1 cellular context compared by ENCODE assay signal in genomic region chr12:132710422-132711168, GRCh38.
TF ChIP-seq lines count a peak whose summit lies in the region.

Gene PGAM5, plus strand, starts transcription at chr12:132710842. Its CDS starts 35 bp downstream, at chr12:132710877.

TF ChIP-seq in HepG2, 621 proteins besides CTCF, POLR2A, EP300 and RAD21 (continued from another document and continues in another):
- TF ChIP-seq, protein P1, sequence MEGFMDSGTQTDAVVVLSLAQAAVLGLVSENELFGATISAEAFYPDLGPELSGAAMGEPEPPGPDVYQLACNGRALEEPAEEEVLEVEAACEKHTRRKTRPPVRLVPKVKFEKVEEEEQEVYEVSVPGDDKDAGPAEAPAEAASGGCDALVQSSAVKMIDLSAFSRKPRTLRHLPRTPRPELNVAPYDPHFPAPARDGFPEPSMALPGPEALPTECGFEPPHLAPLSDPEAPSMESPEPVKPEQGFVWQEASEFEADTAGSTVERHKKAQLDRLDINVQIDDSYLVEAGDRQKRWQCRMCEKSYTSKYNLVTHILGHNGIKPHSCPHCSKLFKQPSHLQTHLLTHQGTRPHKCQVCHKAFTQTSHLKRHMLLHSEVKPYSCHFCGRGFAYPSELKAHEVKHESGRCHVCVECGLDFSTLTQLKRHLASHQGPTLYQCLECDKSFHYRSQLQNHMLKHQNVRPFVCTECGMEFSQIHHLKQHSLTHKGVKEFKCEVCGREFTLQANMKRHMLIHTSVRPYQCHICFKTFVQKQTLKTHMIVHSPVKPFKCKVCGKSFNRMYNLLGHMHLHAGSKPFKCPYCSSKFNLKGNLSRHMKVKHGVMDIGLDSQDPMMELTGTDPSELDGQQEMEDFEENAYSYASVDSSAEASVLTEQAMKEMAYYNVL (CRISPR knock-in tag; IDR thresholded peaks at IDR 0.05; ENCODE audit: borderline replicate concordance), result peak; percentile 48; the same call in 1 of the 2 replicates
- TF ChIP-seq, protein P2, sequence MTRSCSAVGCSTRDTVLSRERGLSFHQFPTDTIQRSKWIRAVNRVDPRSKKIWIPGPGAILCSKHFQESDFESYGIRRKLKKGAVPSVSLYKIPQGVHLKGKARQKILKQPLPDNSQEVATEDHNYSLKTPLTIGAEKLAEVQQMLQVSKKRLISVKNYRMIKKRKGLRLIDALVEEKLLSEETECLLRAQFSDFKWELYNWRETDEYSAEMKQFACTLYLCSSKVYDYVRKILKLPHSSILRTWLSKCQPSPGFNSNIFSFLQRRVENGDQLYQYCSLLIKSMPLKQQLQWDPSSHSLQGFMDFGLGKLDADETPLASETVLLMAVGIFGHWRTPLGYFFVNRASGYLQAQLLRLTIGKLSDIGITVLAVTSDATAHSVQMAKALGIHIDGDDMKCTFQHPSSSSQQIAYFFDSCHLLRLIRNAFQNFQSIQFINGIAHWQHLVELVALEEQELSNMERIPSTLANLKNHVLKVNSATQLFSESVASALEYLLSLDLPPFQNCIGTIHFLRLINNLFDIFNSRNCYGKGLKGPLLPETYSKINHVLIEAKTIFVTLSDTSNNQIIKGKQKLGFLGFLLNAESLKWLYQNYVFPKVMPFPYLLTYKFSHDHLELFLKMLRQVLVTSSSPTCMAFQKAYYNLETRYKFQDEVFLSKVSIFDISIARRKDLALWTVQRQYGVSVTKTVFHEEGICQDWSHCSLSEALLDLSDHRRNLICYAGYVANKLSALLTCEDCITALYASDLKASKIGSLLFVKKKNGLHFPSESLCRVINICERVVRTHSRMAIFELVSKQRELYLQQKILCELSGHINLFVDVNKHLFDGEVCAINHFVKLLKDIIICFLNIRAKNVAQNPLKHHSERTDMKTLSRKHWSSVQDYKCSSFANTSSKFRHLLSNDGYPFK (CRISPR knock-in tag; IDR thresholded peaks at IDR 0.05; ENCODE audit: borderline replicate concordance), result no peak
- TF ChIP-seq ZNF274 (CRISPR knock-in tag; IDR thresholded peaks at IDR 0.05), result peak; percentile 74
- peak; percentile 77 for TF ChIP-seq POLR2AphosphoS5 (IDR thresholded peaks at IDR 0.05; ENCODE audit: low read depth, low read length)
- TF ChIP-seq HCFC1 (IDR thresholded peaks at IDR 0.05; ENCODE audit: low read depth, low read length), result 0 out of 2 replicates have a peak, but pooled peaks have one; percentile 32
- peak; percentile 86 for TF ChIP-seq ZNF574 (CRISPR knock-in tag; IDR thresholded peaks at IDR 0.05)
- peak; percentile 70; the same call in 1 of the 2 replicates for TF ChIP-seq RFXAP (CRISPR knock-in tag; IDR thresholded peaks at IDR 0.05; ENCODE audit: borderline replicate concordance)
- TF ChIP-seq ZMAT3 (CRISPR knock-in tag; conservative IDR thresholded peaks at IDR 0.05), result no peak; the same call in 1 of the 2 replicates
- TF ChIP-seq ZNF687 (CRISPR knock-in tag; IDR thresholded peaks at IDR 0.05), result peak; percentile 98
- peak; percentile 90 for TF ChIP-seq ARID4A (CRISPR knock-in tag; IDR thresholded peaks at IDR 0.05; ENCODE audit: borderline replicate concordance)
- TF ChIP-seq PHF20 (CRISPR knock-in tag; IDR thresholded peaks at IDR 0.05), result peak; percentile 82
- TF ChIP-seq MZF1 (CRISPR knock-in tag; IDR thresholded peaks at IDR 0.05; ENCODE audit: borderline replicate concordance), result no peak
- TF ChIP-seq HNRNPH1 (optimal IDR thresholded peaks at IDR 0.05; ENCODE audit: low read depth, low read length), result no peak
- no peak; the same call in none of the 2 replicates for TF ChIP-seq ZNF263 (CRISPR knock-in tag; IDR thresholded peaks at IDR 0.05)
- no peak for TF ChIP-seq ELF4 (CRISPR knock-in tag; IDR thresholded peaks at IDR 0.05; ENCODE audit: borderline replicate concordance)
- no peak for TF ChIP-seq CCAR2 (optimal IDR thresholded peaks at IDR 0.05; ENCODE audit: low read depth, low read length)
- 0 out of 2 replicates have a peak, but pooled peaks have one; percentile 33 for TF ChIP-seq PCBP1 (IDR thresholded peaks at IDR 0.05; ENCODE audit: borderline replicate concordance, low read depth, low read length)
- peak; percentile 65; the same call in 1 of the 2 replicates for TF ChIP-seq BATF2 (CRISPR knock-in tag; IDR thresholded peaks at IDR 0.05)
- TF ChIP-seq SIN3B (IDR thresholded peaks at IDR 0.05; ENCODE audit: low read length), result no peak
- TF ChIP-seq GFI1 (CRISPR knock-in tag; IDR thresholded peaks at IDR 0.05; ENCODE audit: borderline replicate concordance), result peak; percentile 64; the same call in 1 of the 2 replicates
- TF ChIP-seq HOXD1 (CRISPR knock-in tag; IDR thresholded peaks at IDR 0.05), result no peak
- TF ChIP-seq TCF7 (IDR thresholded peaks at IDR 0.05; ENCODE audit: low read depth), result no peak
- TF ChIP-seq DNMT3B (CRISPR knock-in tag; conservative IDR thresholded peaks at IDR 0.05), result 0 out of 2 replicates have a peak, but pooled peaks have one; percentile 87
- TF ChIP-seq ZNF121 (CRISPR knock-in tag; IDR thresholded peaks at IDR 0.05), result 0 out of 2 replicates have a peak, but pooled peaks have one; percentile 38
- TF ChIP-seq ZNF44 (CRISPR knock-in tag; IDR thresholded peaks at IDR 0.05), result no peak
- peak; percentile 86; the same call in 1 of the 2 replicates for TF ChIP-seq ZNF354B (CRISPR knock-in tag; IDR thresholded peaks at IDR 0.05)
- TF ChIP-seq, protein P3, sequence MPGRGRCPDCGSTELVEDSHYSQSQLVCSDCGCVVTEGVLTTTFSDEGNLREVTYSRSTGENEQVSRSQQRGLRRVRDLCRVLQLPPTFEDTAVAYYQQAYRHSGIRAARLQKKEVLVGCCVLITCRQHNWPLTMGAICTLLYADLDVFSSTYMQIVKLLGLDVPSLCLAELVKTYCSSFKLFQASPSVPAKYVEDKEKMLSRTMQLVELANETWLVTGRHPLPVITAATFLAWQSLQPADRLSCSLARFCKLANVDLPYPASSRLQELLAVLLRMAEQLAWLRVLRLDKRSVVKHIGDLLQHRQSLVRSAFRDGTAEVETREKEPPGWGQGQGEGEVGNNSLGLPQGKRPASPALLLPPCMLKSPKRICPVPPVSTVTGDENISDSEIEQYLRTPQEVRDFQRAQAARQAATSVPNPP (CRISPR knock-in tag; IDR thresholded peaks at IDR 0.05), result peak; percentile 97
- TF ChIP-seq TFDP1 (CRISPR knock-in tag; IDR thresholded peaks at IDR 0.05; ENCODE audit: borderline replicate concordance), result peak; percentile 83
- peak; percentile 78 for TF ChIP-seq ZNF331 (CRISPR knock-in tag; IDR thresholded peaks at IDR 0.05)
